ENCODE assay signal across 1 cellular context in genomic region chr13:102597029-102598015, GRCh38.
A peak's percentile ranks its signal among the peaks of the same experiment; 100 is the strongest.
TF ChIP-seq lines count a peak whose summit lies in the region.

No MANE protein-coding gene starts in this region.

TF ChIP-seq in H1, 55 proteins besides CTCF, POLR2A, EP300 and RAD21 (continued from another document):
- TF ChIP-seq EGR1 (IDR thresholded peaks at IDR 0.05; ENCODE audit: borderline replicate concordance, low read depth, low read length) (no peak), MAX (IDR thresholded peaks at IDR 0.05) (peak; percentile 11; the same call in 1 of the 2 replicates), HDAC2 (IDR thresholded peaks at IDR 0.05; ENCODE audit: borderline replicate concordance in 1 of 2, low read depth in 2 of 2, low read length in 2 of 2) (no peak), KDM4A (IDR thresholded peaks at IDR 0.05; ENCODE audit: low read depth, low read length, severe bottlenecking) (peak; percentile 39), ATF3 (IDR thresholded peaks at IDR 0.05; ENCODE audit: insufficient read depth, low read depth, low read length) (no peak), CHD2 (IDR thresholded peaks at IDR 0.05; ENCODE audit: low read length) (no peak), CBX8 (IDR thresholded peaks at IDR 0.05; ENCODE audit: borderline replicate concordance, low read depth, low read length) (no peak), SP2 (IDR thresholded peaks at IDR 0.05; ENCODE audit: low read length) (no peak), NRF1 (IDR thresholded peaks at IDR 0.05; ENCODE audit: low read depth, low read length) (no peak), CHD7 (IDR thresholded peaks at IDR 0.05; ENCODE audit: insufficient replicate concordance, low read length) (no peak), SP4 (IDR thresholded peaks at IDR 0.05; ENCODE audit: low read length) (0 out of 2 replicates have a peak, but pooled peaks have one; percentile 7), PHF8 (conservative IDR thresholded peaks at IDR 0.05; ENCODE audit: low read depth, low read length) (peak; percentile 81), TAF1 (IDR thresholded peaks at IDR 0.05; ENCODE audit: low read depth, low read length) (no peak), BRCA1 (IDR thresholded peaks at IDR 0.05; ENCODE audit: low read depth, low read length) (no peak), HDAC6 (IDR thresholded peaks at IDR 0.05; ENCODE audit: low read depth, low read length) (no peak), SIX5 (IDR thresholded peaks at IDR 0.05; ENCODE audit: low read depth, low read length) (no peak), KDM5A (IDR thresholded peaks at IDR 0.05; ENCODE audit: low read length) (no peak)
TF ChIP-seq in H1: peak in this region for 4.
